12 cellular contexts compared by ENCODE assay signal in the genomic region with DNA sequence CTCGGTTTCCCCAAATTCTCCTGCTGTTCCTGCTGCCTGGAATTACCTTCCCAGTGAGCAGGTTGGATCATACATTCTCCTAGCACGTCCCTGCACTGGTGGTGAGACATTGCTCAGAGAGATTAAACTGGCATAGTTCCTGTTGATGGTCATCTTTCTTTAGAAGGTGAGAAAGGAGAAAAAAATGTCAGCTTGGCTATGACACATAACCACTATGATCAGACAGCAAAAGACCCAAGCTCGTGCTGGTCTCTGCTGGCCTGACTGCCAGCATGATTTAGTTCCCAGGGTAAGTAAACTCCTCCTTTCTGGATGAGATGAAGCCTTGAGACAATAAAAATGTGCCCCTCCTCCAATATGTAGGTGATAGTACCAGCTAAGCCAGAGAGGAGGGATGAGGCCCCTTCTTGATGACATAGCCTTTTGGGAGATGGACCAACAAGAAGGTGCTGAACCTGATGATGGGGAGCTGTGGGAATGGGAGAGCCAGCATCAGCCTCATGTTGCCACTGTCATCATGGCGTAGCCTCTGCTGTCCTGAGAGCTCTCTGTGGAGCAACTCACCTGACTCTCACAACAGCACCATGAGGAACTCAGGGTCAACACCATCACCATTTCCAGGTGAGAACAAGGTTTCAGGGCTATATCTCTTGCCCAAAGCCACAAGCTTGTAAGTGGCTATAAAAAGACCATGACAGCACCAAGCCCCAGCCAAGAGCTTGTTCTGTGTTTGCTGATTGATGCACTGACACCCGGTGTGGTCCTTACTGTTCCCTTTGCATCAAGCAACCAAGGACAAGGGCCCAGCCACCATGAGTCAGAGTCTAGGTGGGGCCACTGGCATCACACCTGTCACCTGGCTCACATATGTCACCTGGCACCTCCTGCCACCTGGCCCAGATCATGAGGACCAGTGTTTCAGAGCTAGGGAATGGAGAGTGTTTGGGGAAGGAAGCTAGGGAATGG.
DNase-seq lines count a peak whose midpoint lies in the region; ATAC-seq and TF ChIP-seq lines count a peak whose summit lies in the region.
"Had no signal": no experiment of that assay in that cellular context is flagged by ENCODE, and none has a peak within 500 bp of the region (broad histone marks: within the 10 kb centered on the region; RNA-seq: fewer than 3 reads in every experiment).

No MANE protein-coding gene starts in this region.

- H3K79me2 ChIP-seq in trophoblast cell (ENCODE audit: control insufficient read depth, insufficient read depth, low read length, poor library complexity) = no peaks in the 10 kb centered on the region

- POLR2A ChIA-PET in RWPE1 (lab: Yijun Ruan, JAX; ENCODE audit: low non-redundant PET) = no interaction called here

- no peak for ATAC-seq in GM21825 (IDR thresholded peaks at IDR 0.05; ENCODE audit: unreplicated experiment)

- H3K27ac ChIP-seq in RWPE1 (no peak overlapping the region), trophoblast cell (ENCODE audit: low read depth, low read length) (no peak overlapping the region)
- H3K27ac ChIP-seq: lower lobe of right lung had no signal

- peak; percentile 84 for DNase-seq in ELR (ENCODE audit: low read depth)
- peak; percentile 46 for DNase-seq in RWPE1 (ENCODE audit: low spot score)
- DNase-seq in fibroblast of mammary gland (ENCODE audit: low read depth) = peak; percentile 82
- DNase-seq in trophoblast cell = peak; percentile 70 to 81
- no peak for DNase-seq in central memory CD4-positive, alpha-beta T cell
- no peak for DNase-seq in hypothalamus (lab: John Stamatoyannopoulos, UW)
- DNase-seq in NCI-H2227 (lab: John Stamatoyannopoulos, UW; ENCODE audit: unreplicated experiment) = no peak
- DNase-seq: activated CD4-positive, alpha-beta T cell treated with anti-CD3 and anti-CD28 coated beads for 4 hours; NCI-H1694; SHP77 treated with DMSO at 0.1 percent for 48 hours had no signal

- no peak overlapping the region for H3K4me2 ChIP-seq in trophoblast cell (ENCODE audit: low read length)

- TF ChIP-seq CTCF in RWPE1 (conservative IDR thresholded peaks at IDR 0.05; ENCODE audit: low read depth) (no peak), fibroblast of mammary gland (conservative IDR thresholded peaks at IDR 0.05; ENCODE audit: control insufficient read depth, insufficient read depth, low read depth, low read length) (no peak)

- no peak overlapping the region for H4K91ac ChIP-seq in trophoblast cell (ENCODE audit: low read depth, low read length)

- no peak overlapping the region for H3K18ac ChIP-seq in trophoblast cell (ENCODE audit: low read length)

- H2BK5ac ChIP-seq in trophoblast cell (ENCODE audit: low read depth, low read length, poor library complexity) = no peak overlapping the region

- no peaks in the 10 kb centered on the region for H3K36me3 ChIP-seq in trophoblast cell (ENCODE audit: control insufficient read depth in 1 of 2, insufficient read depth in 2 of 2, low read length in 2 of 2)
- H3K36me3 ChIP-seq: lower lobe of right lung had no signal

- CTCF ChIA-PET in RWPE1 (lab: Yijun Ruan, JAX) = interaction anchor here (0.7 to 1.3 kb wide), 2 partner anchors 21 to 143 kb away, joined by 3 to 4 read pairs; no protein-coding TSS in a partner anchor

- H3K4ac ChIP-seq in trophoblast cell (ENCODE audit: low read depth, low read length) = no peak overlapping the region

- peaks cover 4% of the 10 kb centered on the region for H3K9me3 ChIP-seq in trophoblast cell (ENCODE audit: insufficient read depth, low read depth, low read length)
- H3K9me3 ChIP-seq: lower lobe of right lung had no signal

- H2AFZ ChIP-seq in trophoblast cell (ENCODE audit: insufficient read depth, low read length, poor library complexity) = no peak overlapping the region

- H2BK120ac ChIP-seq in trophoblast cell (ENCODE audit: insufficient read depth, low read length, poor library complexity) = no peak overlapping the region

- H3K79me1 ChIP-seq in trophoblast cell (ENCODE audit: low read length) = no peaks in the 10 kb centered on the region

- H3K9ac ChIP-seq in trophoblast cell (ENCODE audit: low read length) = no peak overlapping the region

- no peak overlapping the region for H3K14ac ChIP-seq in trophoblast cell (ENCODE audit: low read length)

- H2AK5ac ChIP-seq in trophoblast cell (ENCODE audit: low read length) = no peak overlapping the region

- no peaks in the 10 kb centered on the region for H3K27me3 ChIP-seq in trophoblast cell (ENCODE audit: insufficient read depth, low read length)

- H3K4me1 ChIP-seq in trophoblast cell (ENCODE audit: control insufficient read depth in 1 of 2, insufficient read depth in 2 of 2, low read length in 2 of 2) = no peaks in the 10 kb centered on the region

- H3K4me3 ChIP-seq in fibroblast of mammary gland (ENCODE audit: control insufficient read depth, low read depth, low read length) (no peak overlapping the region), trophoblast cell (ENCODE audit: low read depth, low read length) (peak overlapping the region; percentile 43)
- H3K4me3 ChIP-seq: lower lobe of right lung had no signal

- no peak overlapping the region for H2BK12ac ChIP-seq in trophoblast cell (ENCODE audit: low read length)

- WGBS in trophoblast cell (ENCODE audit: extremely low coverage, insufficient coverage, insufficient read length) = no CpG with 5 or more reads among the region's 5 CpGs

- no peak overlapping the region for H3K23ac ChIP-seq in trophoblast cell (ENCODE audit: low read length)

- no peak overlapping the region for H4K12ac ChIP-seq in trophoblast cell (ENCODE audit: low read depth, low read length)

- no peak overlapping the region for H4K8ac ChIP-seq in trophoblast cell (ENCODE audit: low read depth, low read length)

Comparison
In these comparisons a context has a peak if more than half of its experiments do, and no peak if none do; other contexts are left out.
1. DNase-seq: peak in ELR (single experiment), RWPE1 (single experiment), fibroblast of mammary gland (single experiment) and trophoblast cell (2 of 2); none in central memory CD4-positive, alpha-beta T cell (single experiment), hypothalamus (0 of 51) and NCI-H2227 (single experiment).